ENCODE assay signal across 8 cellular contexts in the genomic region with DNA sequence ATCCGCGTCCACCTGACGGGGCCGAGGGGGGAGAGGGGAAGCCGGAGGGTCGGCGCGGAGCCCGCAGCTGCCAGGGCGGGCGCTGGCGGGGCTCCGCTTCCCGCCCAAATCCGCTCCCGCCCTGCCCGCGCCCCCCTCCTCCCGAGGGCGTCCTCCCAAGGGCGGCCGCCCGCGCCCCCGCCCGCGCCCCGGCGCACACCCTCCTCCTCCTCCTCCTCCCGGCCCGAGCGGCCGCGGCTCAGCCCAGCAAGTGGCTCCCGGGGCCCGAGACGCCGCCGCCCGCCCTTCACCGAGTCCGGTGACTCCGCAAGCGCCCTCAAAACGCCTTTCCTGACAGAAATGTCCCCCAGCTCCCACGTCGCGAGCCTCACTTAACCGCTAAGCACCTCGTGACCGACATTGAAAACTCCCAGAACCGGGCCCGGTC. TPM values are rescaled to one million over a fixed set of nuclear protein-coding genes. Genes with fewer than 3 reads are reported as not detected.
DNase-seq lines count a peak whose midpoint lies in the region; ATAC-seq and TF ChIP-seq lines count a peak whose summit lies in the region.

No MANE protein-coding gene starts in this region.

- TF ChIP-seq CTCF in choroid plexus epithelial cell (conservative IDR thresholded peaks at IDR 0.05; ENCODE audit: low read depth, low read length) (no peak), left lung (IDR thresholded peaks at IDR 0.05) (no peak)

- H3K9me3 ChIP-seq in T-helper 17 cell (ENCODE audit: control insufficient read depth, low read length, poor library complexity, severe bottlenecking) (no peaks in the 10 kb centered on the region), left lung (no peaks in the 10 kb centered on the region)

- peaks cover 0 to 15% of the 10 kb centered on the region in 2 donors for H3K36me3 ChIP-seq in left lung

- peak overlapping the region; percentile 97 for H3K4me3 ChIP-seq in choroid plexus epithelial cell (ENCODE audit: low read depth, low read length)
- peak overlapping the region; percentile 66 to 84 for H3K4me3 ChIP-seq in left lung

- peaks cover 12% of the 10 kb centered on the region for H3K27me3 Mint-ChIP-seq in T-helper 17 cell

- intact Hi-C loops in left lung (cut with DNase I): no loop called here

- H3K4me1 Mint-ChIP-seq in T-helper 17 cell: peaks cover 31% of the 10 kb centered on the region

- peak; percentile 2 for ATAC-seq in HG02943 (IDR thresholded peaks at IDR 0.05; ENCODE audit: low read depth, unreplicated experiment)
- peak; percentile 1 for ATAC-seq in T-helper 17 cell
- ATAC-seq in left lung: peak; percentile 64

- peaks cover 7% of the 10 kb centered on the region for H3K36me3 Mint-ChIP-seq in T-helper 17 cell (ENCODE audit: low read depth)

- DNase-seq in DMS 273 (lab: John Stamatoyannopoulos, UW; ENCODE audit: unreplicated experiment): peak; percentile 54
- no peak for DNase-seq in DMS 273 treated with DMSO at 0.1 percent for 48 hours (lab: John Stamatoyannopoulos, UW)
- peak in 2 of 3 donors; percentile 45 to 52 for DNase-seq in T-helper 17 cell
- DNase-seq in choroid plexus epithelial cell (ENCODE audit: low read depth): peak; percentile 40
- DNase-seq in left lung: peak; percentile 71 to 91
- DNase-seq in stimulated activated CD4-positive, alpha-beta T cell treated with anti-CD3 and anti-CD28 coated beads, Interleukin-4, amount 100 ng/mL, for 1 hour: peak; percentile 50
- no peak for DNase-seq in SKM-1 treated with dmso at 0.1 percent for 144 hours (lab: John Stamatoyannopoulos, UW; ENCODE audit: unreplicated experiment)

- H3K27ac ChIP-seq in left lung: peak overlapping the region; percentile 99 to 100

- peak overlapping the region; percentile 97 for H3K27ac Mint-ChIP-seq in T-helper 17 cell

- peak overlapping the region; percentile 100 for H3K4me3 Mint-ChIP-seq in T-helper 17 cell

- peaks cover 0 to 28% of the 10 kb centered on the region in 2 donors for H3K4me1 ChIP-seq in left lung

- H3K27me3 ChIP-seq in left lung: no peaks in the 10 kb centered on the region

RNA-seq across cellular contexts. Expression of a gene that starts 0.5 kb away (rescaled TPM):
- total RNA-seq in T-helper 17 cell (100 to 1,000 TPM; 131 to 139 TPM), left lung (10 to 100 TPM; 47.7 TPM)

RNA-seq across cellular contexts. Expression of a gene that starts 37.1 kb away (rescaled TPM):
- total RNA-seq in T-helper 17 cell (1 to 10 TPM; 4.0 to 5.3 TPM), left lung (10 to 100 TPM; 10.2 to 14.8 TPM)

Comparison
In these comparisons a context has a peak if more than half of its experiments do, and no peak if none do; other contexts are left out.
1. DNase-seq: peak in DMS 273 (single experiment), T-helper 17 cell (2 of 3), choroid plexus epithelial cell (single experiment), left lung (2 of 2) and stimulated activated CD4-positive, alpha-beta T cell treated with anti-CD3 and anti-CD28 coated beads, Interleukin-4, amount 100 ng/mL, for 1 hour (single experiment); none in DMS 273 treated with DMSO at 0.1 percent for 48 hours (single experiment) and SKM-1 treated with dmso at 0.1 percent for 144 hours (single experiment).
2. ATAC-seq: peak in every context shown above with its lines; median percentile 64 in left lung; 2 in HG02943; 1 in T-helper 17 cell.